8 cellular contexts compared by ENCODE assay signal in genomic region chr20:23350855-23351838, GRCh38. TPM values are rescaled to one million over a fixed set of nuclear protein-coding genes. Genes with fewer than 3 reads are reported as not detected.
DNase-seq lines count a peak whose midpoint lies in the region; ATAC-seq and TF ChIP-seq lines count a peak whose summit lies in the region.

No MANE protein-coding gene starts in this region.

- H3K4me3 Mint-ChIP-seq in T-helper 1 cell treated with Interleukin-12 subunit alpha and Interleukin-12 subunit beta and Interleukin-4 antibody, amounts not matched to agents 30 μg/mL and 1 μg/mL, for 36 hours: peak overlapping the region; percentile 88

- H3K27me3 ChIP-seq in KMS-11 (ENCODE audit: insufficient read depth, low read depth): no peaks in the 10 kb centered on the region
- no peaks in the 10 kb centered on the region for H3K27me3 ChIP-seq in iPS DF 6.9 (ENCODE audit: control insufficient read depth, insufficient read depth, low read length)
- no peaks in the 10 kb centered on the region for H3K27me3 ChIP-seq in skeletal muscle satellite cell (ENCODE audit: control insufficient read depth, insufficient read depth, low read length)

- H3K9me3 ChIP-seq in iPS DF 6.9 (ENCODE audit: control insufficient read depth, insufficient read depth, low read length): no peaks in the 10 kb centered on the region
- H3K9me3 ChIP-seq in skeletal muscle satellite cell (replicated peaks; ENCODE audit: low read length): no peaks in the 10 kb centered on the region

- H3K36me3 ChIP-seq in KMS-11 (ENCODE audit: insufficient read depth): no peaks in the 10 kb centered on the region
- H3K36me3 ChIP-seq in iPS DF 6.9 (ENCODE audit: control insufficient read depth, insufficient read depth, low read length): peaks cover 2% of the 10 kb centered on the region
- peaks cover 19% of the 10 kb centered on the region for H3K36me3 ChIP-seq in skeletal muscle satellite cell (ENCODE audit: insufficient read depth, low read length)

- no peaks in the 10 kb centered on the region for H3K27me3 Mint-ChIP-seq in T-helper 1 cell treated with Interleukin-12 subunit alpha and Interleukin-12 subunit beta and Interleukin-4 antibody, amounts not matched to agents 30 μg/mL and 1 μg/mL, for 36 hours (ENCODE audit: low read depth)

- peaks cover 11% of the 10 kb centered on the region for H3K36me3 Mint-ChIP-seq in T-helper 1 cell treated with Interleukin-12 subunit alpha and Interleukin-12 subunit beta and Interleukin-4 antibody, amounts not matched to agents 30 μg/mL and 1 μg/mL, for 36 hours (ENCODE audit: low read depth)

- ATAC-seq in GM21717 (IDR thresholded peaks at IDR 0.05; ENCODE audit: unreplicated experiment): peak; percentile 25

- H4K20me1 ChIP-seq in KMS-11 (ENCODE audit: insufficient read depth): peaks cover 6% of the 10 kb centered on the region; the same call in 1 of the 2 replicates

- H3K4me1 Mint-ChIP-seq in T-helper 1 cell treated with Interleukin-12 subunit alpha and Interleukin-12 subunit beta and Interleukin-4 antibody, amounts not matched to agents 30 μg/mL and 1 μg/mL, for 36 hours (ENCODE audit: low read depth): peaks cover 20% of the 10 kb centered on the region

- H3K27ac ChIP-seq in KMS-11 (peak overlapping the region; percentile 96), angular gyrus (ENCODE audit: low read depth, low read length) (peak overlapping the region; percentile 75), iPS DF 6.9 (ENCODE audit: low read length) (no peak overlapping the region)

- peaks cover 16% of the 10 kb centered on the region for H3K4me1 ChIP-seq in KMS-11 (ENCODE audit: low read depth, poor library complexity, severe bottlenecking)
- peaks cover 2% of the 10 kb centered on the region for H3K4me1 ChIP-seq in iPS DF 6.9 (ENCODE audit: control insufficient read depth, insufficient read depth, low read length)
- peaks cover 17% of the 10 kb centered on the region for H3K4me1 ChIP-seq in skeletal muscle satellite cell (ENCODE audit: control insufficient read depth, insufficient read depth, low read length)

- DNase-seq in Daoy (ENCODE audit: low read depth) (peak; percentile 51), iPS DF 6.9 (ENCODE audit: low read depth, low spot score) (no peak), cerebellar nuclear complex (lab: John Stamatoyannopoulos, UW) (no peak)

- no peaks in the 10 kb centered on the region for H3K9me3 Mint-ChIP-seq in T-helper 1 cell treated with Interleukin-12 subunit alpha and Interleukin-12 subunit beta and Interleukin-4 antibody, amounts not matched to agents 30 μg/mL and 1 μg/mL, for 36 hours

- peak overlapping the region; percentile 22 for H2AFZ ChIP-seq in KMS-11 (ENCODE audit: low read depth)

- H3K4me3 ChIP-seq in KMS-11 (IDR thresholded peaks at IDR 0.05; ENCODE audit: insufficient read depth, low read depth, low read length): no peak overlapping the region
- H3K4me3 ChIP-seq in iPS DF 6.9 (ENCODE audit: low read length): peak overlapping the region; percentile 90
- H3K4me3 ChIP-seq in skeletal muscle satellite cell (ENCODE audit: low read length): peak overlapping the region; percentile 85

- WGBS in iPS DF 6.9 (ENCODE audit: insufficient coverage, insufficient read length): no CpG with 5 or more reads among the region's 65 CpGs

- H3K79me2 ChIP-seq in KMS-11 (ENCODE audit: insufficient read depth, low read depth): peaks cover 38% of the 10 kb centered on the region

- no peak for TF ChIP-seq CTCF in KMS-11 (conservative IDR thresholded peaks at IDR 0.05; ENCODE audit: low read depth, low read length)

- H3K9ac ChIP-seq in KMS-11: peak overlapping the region; percentile 91
- peak overlapping the region; percentile 92 for H3K9ac ChIP-seq in skeletal muscle satellite cell (ENCODE audit: low read depth, low read length)

- H3K27ac Mint-ChIP-seq in T-helper 1 cell treated with Interleukin-12 subunit alpha and Interleukin-12 subunit beta and Interleukin-4 antibody, amounts not matched to agents 30 μg/mL and 1 μg/mL, for 36 hours: peak overlapping the region; percentile 99

- H3K4me2 ChIP-seq in KMS-11 (peak overlapping the region; percentile 46), skeletal muscle satellite cell (ENCODE audit: low read length) (peak overlapping the region; percentile 86)

RNA-seq across cellular contexts. Expression of gene NXT1, which starts 0.6 kb away (rescaled TPM):
- total RNA-seq in Daoy (2014; rRNA removed; shearing (Covaris generic)): 69.6 and 81.5 TPM in 2 replicates
- total RNA-seq in skeletal muscle satellite cell (2012; rRNA removed): 27.1 and 36.3 TPM in 2 replicates

RNA-seq across cellular contexts. Expression of gene GZF1, which starts 10.8 kb away (rescaled TPM):
- total RNA-seq in Daoy (2014; rRNA removed; shearing (Covaris generic)): 5.8 and 8.1 TPM in 2 replicates
- 11.7 and 11.8 TPM in 2 replicates for total RNA-seq in skeletal muscle satellite cell (2012; rRNA removed)
